Comparison of ENCODE assay signal across 8 cellular contexts in genomic region chr18:9684901-9685738, GRCh38. TPM values are rescaled to one million over a fixed set of nuclear protein-coding genes. Genes with fewer than 3 reads are reported as not detected.
DNase-seq lines count a peak whose midpoint lies in the region; ATAC-seq and TF ChIP-seq lines count a peak whose summit lies in the region.

No MANE protein-coding gene starts in this region.

- no peak overlapping the region for H2BK120ac ChIP-seq in trophoblast cell (ENCODE audit: insufficient read depth, low read length, poor library complexity)

- no CpG with 5 or more reads among the region's 11 CpGs for WGBS in trophoblast cell (ENCODE audit: extremely low coverage, insufficient coverage, insufficient read length)

- no peaks in the 10 kb centered on the region for H3K9me2 ChIP-seq in PC-3 (replicated peaks; ENCODE audit: low read length)

- no peak overlapping the region for H2AK5ac ChIP-seq in trophoblast cell (ENCODE audit: low read length)

- H3K4me2 ChIP-seq in PC-3 (ENCODE audit: low read length): no peak overlapping the region
- peak overlapping the region; percentile 81 for H3K4me2 ChIP-seq in fibroblast of lung (ENCODE audit: extremely low read depth, insufficient read depth, low read length)
- H3K4me2 ChIP-seq in trophoblast cell (ENCODE audit: low read length): no peak overlapping the region

- no peaks in the 10 kb centered on the region for H3K36me3 ChIP-seq in CD8-positive, alpha-beta memory T cell (ENCODE audit: insufficient read depth, low read length)
- H3K36me3 ChIP-seq in PC-3 (ENCODE audit: low read depth, low read length) (no peaks in the 10 kb centered on the region), fibroblast of lung (ENCODE audit: control insufficient read depth, insufficient read depth, low read length) (no peaks in the 10 kb centered on the region), trophoblast cell (ENCODE audit: control insufficient read depth in 1 of 2, insufficient read depth in 2 of 2, low read length in 2 of 2) (no peaks in the 10 kb centered on the region)
- no peaks in the 10 kb centered on the region for H3K36me3 ChIP-seq in naive thymus-derived CD4-positive, alpha-beta T cell (ENCODE audit: control insufficient read depth in 2 of 3, insufficient read depth in 3 of 3, low read length in 3 of 3)

- H3K4ac ChIP-seq in trophoblast cell (ENCODE audit: low read depth, low read length): no peak overlapping the region

- H3K4me1 ChIP-seq in CD8-positive, alpha-beta memory T cell (ENCODE audit: insufficient read depth, low read length): no peaks in the 10 kb centered on the region
- H3K4me1 ChIP-seq in PC-3 (ENCODE audit: insufficient read depth, low read length) (peaks cover 22% of the 10 kb centered on the region), fibroblast of lung (ENCODE audit: control insufficient read depth, extremely low read depth, insufficient read depth, low read length) (peaks cover 10% of the 10 kb centered on the region), trophoblast cell (ENCODE audit: control insufficient read depth in 1 of 2, insufficient read depth in 2 of 2, low read length in 2 of 2) (peaks cover 3 to 6% of the 10 kb centered on the region in 2 experiments)
- no peaks in the 10 kb centered on the region for H3K4me1 ChIP-seq in naive thymus-derived CD4-positive, alpha-beta T cell (ENCODE audit: control insufficient read depth in 2 of 2, insufficient read depth in 2 of 2, low read length in 2 of 2)

- intact Hi-C loops in PC-3 (cut with micrococcal nuclease): loop anchor here (1.0 to 2.0 kb wide), 2 partner anchors 37 to 266 kb away; no protein-coding TSS in a partner anchor
- intact Hi-C loops in naive thymus-derived CD4-positive, alpha-beta T cell (cut with micrococcal nuclease): no loop called here

- H2BK5ac ChIP-seq in trophoblast cell (ENCODE audit: low read depth, low read length, poor library complexity): no peak overlapping the region

- H3K79me1 ChIP-seq in trophoblast cell (ENCODE audit: low read length): no peaks in the 10 kb centered on the region

- ATAC-seq in PC-3: no peak
- ATAC-seq in naive thymus-derived CD4-positive, alpha-beta T cell: no peak

- no peak overlapping the region for H3K18ac ChIP-seq in trophoblast cell (ENCODE audit: low read length)

- H4K91ac ChIP-seq in trophoblast cell (ENCODE audit: low read depth, low read length): no peak overlapping the region

- H3K36me3 Mint-ChIP-seq in CD8-positive, alpha-beta memory T cell: peaks cover 0 to 1% (median 0%) of the 10 kb centered on the region in 3 donors
- H3K36me3 Mint-ChIP-seq in naive thymus-derived CD4-positive, alpha-beta T cell: no peaks in the 10 kb centered on the region

- no peak overlapping the region for H4K12ac ChIP-seq in trophoblast cell (ENCODE audit: low read depth, low read length)

- no peaks in the 10 kb centered on the region for H3K27me3 ChIP-seq in CD8-positive, alpha-beta memory T cell (ENCODE audit: insufficient read depth, low read length, poor library complexity, severe bottlenecking)
- H3K27me3 ChIP-seq in PC-3 (ENCODE audit: low read length) (no peaks in the 10 kb centered on the region), fibroblast of lung (ENCODE audit: control insufficient read depth, insufficient read depth, low read length) (no peaks in the 10 kb centered on the region), trophoblast cell (ENCODE audit: insufficient read depth, low read length) (no peaks in the 10 kb centered on the region)
- no peaks in the 10 kb centered on the region for H3K27me3 ChIP-seq in naive thymus-derived CD4-positive, alpha-beta T cell (ENCODE audit: control insufficient read depth in 2 of 2, insufficient read depth in 2 of 2, low read length in 2 of 2)

- no peak overlapping the region for H3K4me3 ChIP-seq in CD8-positive, alpha-beta memory T cell (ENCODE audit: low read length)
- H3K4me3 ChIP-seq in PC-3 (ENCODE audit: low read length) (no peak overlapping the region), fibroblast of lung (replicated peaks in 1 of 4; ENCODE audit: control extremely low read depth in 1 of 4, insufficient read depth in 1 of 4, low read depth in 3 of 4, low read length in 4 of 4) (peak overlapping the region in 2 of 4 experiments; percentile 1 to 10), trophoblast cell (ENCODE audit: low read depth, low read length) (no peak overlapping the region)
- H3K4me3 ChIP-seq in naive thymus-derived CD4-positive, alpha-beta T cell (ENCODE audit: low read length): no peak overlapping the region

- no peak overlapping the region for H3K27ac Mint-ChIP-seq in CD8-positive, alpha-beta memory T cell
- peak overlapping the region in 1 of 9 donors; percentile 13 for H3K27ac Mint-ChIP-seq in naive thymus-derived CD4-positive, alpha-beta T cell

- H3K9ac ChIP-seq in PC-3 (ENCODE audit: low read length) (no peak overlapping the region), fibroblast of lung (ENCODE audit: insufficient read depth, low read length) (no peak overlapping the region), trophoblast cell (ENCODE audit: low read length) (no peak overlapping the region)

- peak overlapping the region; percentile 88; the same call in 1 of the 2 replicates for H2AFZ ChIP-seq in PC-3 (ENCODE audit: low read length)
- peak overlapping the region; percentile 74 for H2AFZ ChIP-seq in fibroblast of lung (ENCODE audit: low read length)
- H2AFZ ChIP-seq in trophoblast cell (ENCODE audit: insufficient read depth, low read length, poor library complexity): no peak overlapping the region

- no peak for DNase-seq in CD8-positive, alpha-beta memory T cell
- DNase-seq in PC-3 (no peak), fibroblast of lung (ENCODE audit: low read depth in 2 of 2) (peak; percentile 77 to 81), trophoblast cell (no peak), SIG-M5 (lab: John Stamatoyannopoulos, UW) (no peak), NCI-H128 (lab: John Stamatoyannopoulos, UW; ENCODE audit: unreplicated experiment) (no peak)
- DNase-seq in effector CD4-positive, alpha-beta T cell: no peak
- DNase-seq in naive thymus-derived CD4-positive, alpha-beta T cell: no peak

- no peak overlapping the region for H3K4me3 Mint-ChIP-seq in CD8-positive, alpha-beta memory T cell
- peak overlapping the region in 3 of 10 donors; percentile 14 to 16 (median 14) for H3K4me3 Mint-ChIP-seq in naive thymus-derived CD4-positive, alpha-beta T cell

- CTCF ChIA-PET in CD8-positive, alpha-beta memory T cell (lab: Charles Lee): interaction anchor here (0.7 kb wide), 1 partner anchor 757 kb away, joined by 3 read pairs; no protein-coding TSS in a partner anchor
- CTCF ChIA-PET in PC-3 (lab: Charles Lee): interaction anchor here (1.9 kb wide), 1 partner anchor 110 kb away, joined by 20 read pairs; no protein-coding TSS in a partner anchor
- CTCF ChIA-PET in naive thymus-derived CD4-positive, alpha-beta T cell (lab: Charles Lee): no interaction called here

- no peak for TF ChIP-seq CTCF in PC-3 (conservative IDR thresholded peaks at IDR 0.05; ENCODE audit: low read depth, low read length)
- TF ChIP-seq CTCF in fibroblast of lung (conservative IDR thresholded peaks at IDR 0.05 in 1 of 2, IDR thresholded peaks at IDR 0.05 in 1 of 2; ENCODE audit: low read depth in 1 of 2, low read length in 2 of 2): no peak

- peak overlapping the region; percentile 29 for H2BK12ac ChIP-seq in trophoblast cell (ENCODE audit: low read length)

- H3K79me2 ChIP-seq in PC-3 (ENCODE audit: low read length) (no peaks in the 10 kb centered on the region), fibroblast of lung (ENCODE audit: control insufficient read depth, insufficient read depth, low read length) (no peaks in the 10 kb centered on the region), trophoblast cell (ENCODE audit: control insufficient read depth, insufficient read depth, low read length, poor library complexity) (no peaks in the 10 kb centered on the region)

- H3F3A ChIP-seq in PC-3 (ENCODE audit: low read length, unreplicated experiment): no peaks in the 10 kb centered on the region

- peaks cover 0 to 2% (median 0%) of the 10 kb centered on the region in 5 donors for H3K9me3 Mint-ChIP-seq in CD8-positive, alpha-beta memory T cell
- H3K9me3 Mint-ChIP-seq in naive thymus-derived CD4-positive, alpha-beta T cell: peaks cover 0 to 3% (median 0%) of the 10 kb centered on the region in 11 donors

- H3K14ac ChIP-seq in trophoblast cell (ENCODE audit: low read length): no peak overlapping the region

- H3K4me1 Mint-ChIP-seq in CD8-positive, alpha-beta memory T cell: peaks cover 0 to 3% (median 0%) of the 10 kb centered on the region in 3 donors
- peaks cover 0 to 12% (median 7%) of the 10 kb centered on the region in 7 donors for H3K4me1 Mint-ChIP-seq in naive thymus-derived CD4-positive, alpha-beta T cell

- no peak overlapping the region for H4K8ac ChIP-seq in trophoblast cell (ENCODE audit: low read depth, low read length)

- H3K23ac ChIP-seq in trophoblast cell (ENCODE audit: low read length): no peak overlapping the region

- POLR2A ChIA-PET in CD8-positive, alpha-beta memory T cell (lab: Charles Lee): no interaction called here
- POLR2A ChIA-PET in PC-3 (lab: Charles Lee; ENCODE audit: unreplicated experiment): interaction anchor here (0.5 kb wide), 1 partner anchor 69 kb away, joined by 3 read pairs; no protein-coding TSS in a partner anchor
- POLR2A ChIA-PET in naive thymus-derived CD4-positive, alpha-beta T cell (lab: Charles Lee): no interaction called here

- no peaks in the 10 kb centered on the region for H3K9me3 ChIP-seq in CD8-positive, alpha-beta memory T cell (ENCODE audit: low read length)
- H3K9me3 ChIP-seq in PC-3 (ENCODE audit: low read length): no peaks in the 10 kb centered on the region
- no peaks in the 10 kb centered on the region for H3K9me3 ChIP-seq in fibroblast of lung (ENCODE audit: control insufficient read depth, insufficient read depth, low read depth, low read length)
- no peaks in the 10 kb centered on the region for H3K9me3 ChIP-seq in trophoblast cell (ENCODE audit: insufficient read depth, low read depth, low read length)
- H3K9me3 ChIP-seq in naive thymus-derived CD4-positive, alpha-beta T cell (ENCODE audit: control insufficient read depth in 2 of 3, low read length in 3 of 3): no peaks in the 10 kb centered on the region

- peak overlapping the region; percentile 72 for H3K27ac ChIP-seq in CD8-positive, alpha-beta memory T cell (ENCODE audit: low read depth, low read length)
- H3K27ac ChIP-seq in PC-3 (ENCODE audit: low read length): no peak overlapping the region
- peak overlapping the region; percentile 55 for H3K27ac ChIP-seq in fibroblast of lung (ENCODE audit: insufficient read depth, low read length)
- H3K27ac ChIP-seq in trophoblast cell (ENCODE audit: low read depth, low read length): no peak overlapping the region
- H3K27ac ChIP-seq in naive thymus-derived CD4-positive, alpha-beta T cell (ENCODE audit: low read depth, low read length): no peak overlapping the region

- BruUV-seq in PC-3 (replicated peaks; lab: Mats Ljungman, UMichigan): no TSS peak

- peaks cover 6 to 41% of the 10 kb centered on the region in 2 donors for H3K27me3 Mint-ChIP-seq in CD8-positive, alpha-beta memory T cell
- peaks cover 5 to 38% (median 10%) of the 10 kb centered on the region in 5 donors for H3K27me3 Mint-ChIP-seq in naive thymus-derived CD4-positive, alpha-beta T cell

- H4K20me1 ChIP-seq in PC-3 (ENCODE audit: low read length) (no peaks in the 10 kb centered on the region), fibroblast of lung (ENCODE audit: control insufficient read depth, extremely low read depth, insufficient read depth, low read length) (no peaks in the 10 kb centered on the region)

RNA-seq across cellular contexts. Expression of gene RAB31, which starts 23.0 kb away (rescaled TPM):
- total RNA-seq in CD8-positive, alpha-beta memory T cell: 1 to 10 TPM in 1 of 2 experiments, under 1 TPM in 1; 0.57 to 1.1 TPM
- polyA plus RNA-seq in CD8-positive, alpha-beta memory T cell: 4.7 TPM
- total RNA-seq in PC-3 (2014; rRNA removed) (1.7 and 3.8 TPM in 2 replicates), fibroblast of lung (26.2 and 29.6 TPM in 2 replicates)
- 27.4 and 47.1 TPM in 2 replicates for polyA plus RNA-seq in fibroblast of lung
- polyA plus RNA-seq in fibroblast of lung (2012): 19.4 and 32.0 TPM in 2 replicates
- polyA minus RNA-seq in fibroblast of lung (ENCODE audit: low replicate concordance): 18.6 and 30.0 TPM in 2 replicates
- polyA plus RNA-seq in trophoblast cell (2013): 287 and 288 TPM in 2 replicates
- total RNA-seq in naive thymus-derived CD4-positive, alpha-beta T cell: 10 to 100 TPM in 1 of 5 experiments, 1 to 10 TPM in 4; 1.1 to 48.6 (median 2.3) TPM
- polyA plus RNA-seq in naive thymus-derived CD4-positive, alpha-beta T cell: under 1 TPM; 0.41 to 0.76 TPM

Comparison
In these comparisons a context has a peak if more than half of its experiments do, and no peak if none do; other contexts are left out.
1. DNase-seq: peak in fibroblast of lung (2 of 2); none in CD8-positive, alpha-beta memory T cell (0 of 5), PC-3 (single experiment), trophoblast cell (0 of 2), effector CD4-positive, alpha-beta T cell (single experiment), naive thymus-derived CD4-positive, alpha-beta T cell (0 of 9), SIG-M5 (single experiment) and NCI-H128 (single experiment).
2. H3K27ac ChIP-seq: peak in CD8-positive, alpha-beta memory T cell (single experiment) and fibroblast of lung (single experiment); none in PC-3 (single experiment), trophoblast cell (single experiment) and naive thymus-derived CD4-positive, alpha-beta T cell (single experiment).